ENCODE assay signal across 17 cellular contexts in genomic region chr6:154661751-154662150, GRCh38.
"Had no signal": no experiment of that assay in that cellular context is flagged by ENCODE, and none has a peak within 500 bp of the region (broad histone marks: within the 10 kb centered on the region; RNA-seq: fewer than 3 reads in every experiment).

No MANE protein-coding gene starts in this region.

- H3K4me1 ChIP-seq: ascending aorta, right atrium auricular region, uterus had no signal

- H3K27ac Mint-ChIP-seq: activated B cell treated with CpG ODN at 0.5 μM for 24 hours; activated CD4-positive, alpha-beta T cell treated with anti-CD3 and anti-CD28 coated beads, Interleukin-2, amount 10 ng/mL, durations not matched to agents 24 days and 14 days; activated naive CD8-positive, alpha-beta T cell treated with anti-CD3 and anti-CD28 coated beads, Interleukin-2, amount 50 U/mL, for 24 hours; immature natural killer cell; naive thymus-derived CD4-positive, alpha-beta T cell; stimulated activated effector memory CD8-positive, alpha-beta T cell treated with anti-CD3 and anti-CD28 coated beads, Interleukin-12 subunit alpha, Interleukin-12 subunit beta, amount 100 ng/mL, for 72 hours had no signal

- H3K36me3 Mint-ChIP-seq: immature natural killer cell; naive thymus-derived CD4-positive, alpha-beta T cell; stimulated activated effector memory CD8-positive, alpha-beta T cell treated with anti-CD3 and anti-CD28 coated beads, Interleukin-12 subunit alpha, Interleukin-12 subunit beta, amount 100 ng/mL, for 72 hours had no signal

- H3K9me3 Mint-ChIP-seq: activated B cell treated with CpG ODN at 0.5 μM for 24 hours; activated CD4-positive, alpha-beta T cell treated with anti-CD3 and anti-CD28 coated beads, Interleukin-2, amount 10 ng/mL, durations not matched to agents 24 days and 14 days; activated naive CD8-positive, alpha-beta T cell treated with anti-CD3 and anti-CD28 coated beads, Interleukin-2, amount 50 U/mL, for 24 hours; naive thymus-derived CD4-positive, alpha-beta T cell; stimulated activated effector memory CD8-positive, alpha-beta T cell treated with anti-CD3 and anti-CD28 coated beads, Interleukin-12 subunit alpha, Interleukin-12 subunit beta, amount 100 ng/mL, for 72 hours had no signal

- H3K9me3 ChIP-seq: ascending aorta, right atrium auricular region, tibial artery, uterus had no signal

- H3K27ac ChIP-seq: ascending aorta, epithelial cell of prostate, right atrium auricular region, tibial artery, uterus had no signal

- H3K4me3 ChIP-seq: ascending aorta, right atrium auricular region, tibial artery, uterus had no signal

- H3K4me1 Mint-ChIP-seq: activated B cell treated with CpG ODN at 0.5 μM for 24 hours; activated CD4-positive, alpha-beta T cell treated with anti-CD3 and anti-CD28 coated beads, Interleukin-2, amount 10 ng/mL, durations not matched to agents 24 days and 14 days; activated naive CD8-positive, alpha-beta T cell treated with anti-CD3 and anti-CD28 coated beads, Interleukin-2, amount 50 U/mL, for 24 hours; immature natural killer cell; naive thymus-derived CD4-positive, alpha-beta T cell; stimulated activated effector memory CD8-positive, alpha-beta T cell treated with anti-CD3 and anti-CD28 coated beads, Interleukin-12 subunit alpha, Interleukin-12 subunit beta, amount 100 ng/mL, for 72 hours had no signal

- H3K4me3 Mint-ChIP-seq: activated B cell treated with CpG ODN at 0.5 μM for 24 hours; activated CD4-positive, alpha-beta T cell treated with anti-CD3 and anti-CD28 coated beads, Interleukin-2, amount 10 ng/mL, durations not matched to agents 24 days and 14 days; activated naive CD8-positive, alpha-beta T cell treated with anti-CD3 and anti-CD28 coated beads, Interleukin-2, amount 50 U/mL, for 24 hours; immature natural killer cell; naive thymus-derived CD4-positive, alpha-beta T cell; stimulated activated effector memory CD8-positive, alpha-beta T cell treated with anti-CD3 and anti-CD28 coated beads, Interleukin-12 subunit alpha, Interleukin-12 subunit beta, amount 100 ng/mL, for 72 hours had no signal

- H3K27me3 ChIP-seq: ascending aorta, right atrium auricular region, tibial artery, uterus had no signal

- H3K36me3 ChIP-seq: ascending aorta, right atrium auricular region, tibial artery, uterus had no signal

- DNase-seq: activated B cell treated with CpG ODN at 0.5 μM for 24 hours; activated CD4-positive, alpha-beta T cell treated with anti-CD3 and anti-CD28 coated beads, Interleukin-2, amount 10 ng/mL, durations not matched to agents 24 days and 14 days; activated naive CD4-positive, alpha-beta T cell treated with Interleukin-2 at 50 U/mL for 16 hours; activated naive CD8-positive, alpha-beta T cell treated with anti-CD3 and anti-CD28 coated beads, Interleukin-2, amount 50 U/mL, for 24 hours; effector memory CD4-positive, alpha-beta T cell; glutamatergic neuron; immature natural killer cell; left cardiac atrium; naive thymus-derived CD4-positive, alpha-beta T cell; posterior cingulate gyrus; T-helper 9 cell; tibial artery; uterus had no signal

- ATAC-seq: activated naive CD8-positive, alpha-beta T cell treated with anti-CD3 and anti-CD28 coated beads, Interleukin-2, amount 50 U/mL, for 24 hours; left cardiac atrium; naive thymus-derived CD4-positive, alpha-beta T cell; stimulated activated effector memory CD8-positive, alpha-beta T cell treated with anti-CD3 and anti-CD28 coated beads, Interleukin-12 subunit alpha, Interleukin-12 subunit beta, amount 100 ng/mL, for 72 hours had no signal
